1 cellular context compared by ENCODE assay signal in the genomic region with DNA sequence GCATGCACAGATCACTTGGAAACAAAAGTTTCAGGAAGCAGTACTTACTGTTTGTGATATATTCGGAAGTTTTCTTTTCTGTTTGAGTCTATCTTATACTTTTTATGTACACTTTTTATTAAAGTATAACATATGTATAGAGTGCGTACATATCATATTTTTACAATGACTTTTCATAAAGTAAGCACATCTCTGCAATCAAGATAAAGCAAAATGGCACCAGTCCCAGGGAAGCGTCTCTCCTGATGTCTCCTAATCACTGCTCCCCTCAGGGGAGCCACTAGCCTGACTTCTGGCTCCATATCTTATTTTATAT.
TF ChIP-seq lines count a peak whose summit lies in the region.

No MANE protein-coding gene starts in this region.

TF ChIP-seq in HepG2, 621 proteins besides CTCF, POLR2A, EP300 and RAD21 (continues in another document):
- TF ChIP-seq SMC3 (IDR thresholded peaks at IDR 0.05; ENCODE audit: low read length) (peak; percentile 59), ZMAT5 (CRISPR knock-in tag; IDR thresholded peaks at IDR 0.05; ENCODE audit: borderline replicate concordance, low read depth) (no peak), HNF4G (IDR thresholded peaks at IDR 0.05; ENCODE audit: borderline replicate concordance, low read depth, low read length) (no peak), HNF4G (CRISPR knock-in tag; IDR thresholded peaks at IDR 0.05; ENCODE audit: borderline replicate concordance, low read depth) (no peak), ZNF781 (CRISPR knock-in tag; IDR thresholded peaks at IDR 0.05; ENCODE audit: borderline replicate concordance, not compliant biosample characterization) (no peak), NAIF1 (CRISPR knock-in tag; IDR thresholded peaks at IDR 0.05; ENCODE audit: borderline replicate concordance) (peak; percentile 4; the same call in 1 of the 2 replicates), RBAK (CRISPR knock-in tag; IDR thresholded peaks at IDR 0.05) (0 out of 2 replicates have a peak, but pooled peaks have one; percentile 7), ZNF101 (CRISPR knock-in tag; IDR thresholded peaks at IDR 0.05; ENCODE audit: borderline replicate concordance, low read depth) (0 out of 2 replicates have a peak, but pooled peaks have one; percentile 41), ZNF678 (CRISPR knock-in tag; IDR thresholded peaks at IDR 0.05) (no peak), ZSCAN29 (CRISPR knock-in tag; conservative IDR thresholded peaks at IDR 0.05) (peak; percentile 89), TIGD3 (CRISPR knock-in tag; IDR thresholded peaks at IDR 0.05; ENCODE audit: borderline replicate concordance) (0 out of 2 replicates have a peak, but pooled peaks have one; percentile 28), ARNT2 (CRISPR knock-in tag; IDR thresholded peaks at IDR 0.05; ENCODE audit: low read depth) (no peak), ZNF615 (CRISPR knock-in tag; IDR thresholded peaks at IDR 0.05; ENCODE audit: borderline replicate concordance) (peak; percentile 3; the same call in 1 of the 2 replicates), GABPA (IDR thresholded peaks at IDR 0.05; ENCODE audit: low read depth, low read length) (no peak), GABPA (CRISPR knock-in tag; IDR thresholded peaks at IDR 0.05; ENCODE audit: low read depth) (no peak), EHMT2 (IDR thresholded peaks at IDR 0.05; ENCODE audit: borderline replicate concordance, low read depth, low read length) (peak; percentile 13; the same call in 1 of the 2 replicates), CBX2 (IDR thresholded peaks at IDR 0.05; ENCODE audit: low read depth, low read length) (no peak), CBX2 (CRISPR knock-in tag; IDR thresholded peaks at IDR 0.05; ENCODE audit: low read depth) (no peak), ZNF337 (CRISPR knock-in tag; IDR thresholded peaks at IDR 0.05; ENCODE audit: borderline replicate concordance, low read depth) (0 out of 2 replicates have a peak, but pooled peaks have one; percentile 66), KDM3A (CRISPR knock-in tag; IDR thresholded peaks at IDR 0.05; ENCODE audit: low read depth) (0 out of 2 replicates have a peak, but pooled peaks have one; percentile 2), AFF4 (CRISPR knock-in tag; IDR thresholded peaks at IDR 0.05) (0 out of 2 replicates have a peak, but pooled peaks have one; percentile 10), MAFF (IDR thresholded peaks at IDR 0.05; ENCODE audit: low read depth, low read length) (0 out of 2 replicates have a peak, but pooled peaks have one; percentile 0), TBX2 (CRISPR knock-in tag; IDR thresholded peaks at IDR 0.05; ENCODE audit: borderline replicate concordance) (no peak), ZNF510 (CRISPR knock-in tag; IDR thresholded peaks at IDR 0.05; ENCODE audit: low read depth) (0 out of 2 replicates have a peak, but pooled peaks have one; percentile 13), KDM5A (IDR thresholded peaks at IDR 0.05; ENCODE audit: borderline replicate concordance, low read length) (0 out of 2 replicates have a peak, but pooled peaks have one; percentile 31), RARG (CRISPR knock-in tag; IDR thresholded peaks at IDR 0.05; ENCODE audit: low read depth) (peak; percentile 44; the same call in 1 of the 2 replicates), ZNF556 (CRISPR knock-in tag; IDR thresholded peaks at IDR 0.05; ENCODE audit: borderline replicate concordance) (no peak), ZNF276 (CRISPR knock-in tag; IDR thresholded peaks at IDR 0.05; ENCODE audit: low read depth) (no peak), ZBTB21 (CRISPR knock-in tag; IDR thresholded peaks at IDR 0.05) (no peak), ATRX (CRISPR knock-in tag; IDR thresholded peaks at IDR 0.05; ENCODE audit: borderline replicate concordance) (no peak), MEIS2 (CRISPR knock-in tag; IDR thresholded peaks at IDR 0.05) (no peak)
- TF ChIP-seq, protein P1, sequence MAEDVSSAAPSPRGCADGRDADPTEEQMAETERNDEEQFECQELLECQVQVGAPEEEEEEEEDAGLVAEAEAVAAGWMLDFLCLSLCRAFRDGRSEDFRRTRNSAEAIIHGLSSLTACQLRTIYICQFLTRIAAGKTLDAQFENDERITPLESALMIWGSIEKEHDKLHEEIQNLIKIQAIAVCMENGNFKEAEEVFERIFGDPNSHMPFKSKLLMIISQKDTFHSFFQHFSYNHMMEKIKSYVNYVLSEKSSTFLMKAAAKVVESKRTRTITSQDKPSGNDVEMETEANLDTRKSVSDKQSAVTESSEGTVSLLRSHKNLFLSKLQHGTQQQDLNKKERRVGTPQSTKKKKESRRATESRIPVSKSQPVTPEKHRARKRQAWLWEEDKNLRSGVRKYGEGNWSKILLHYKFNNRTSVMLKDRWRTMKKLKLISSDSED (CRISPR knock-in tag; IDR thresholded peaks at IDR 0.05) = no peak
- TF ChIP-seq, protein P2, sequence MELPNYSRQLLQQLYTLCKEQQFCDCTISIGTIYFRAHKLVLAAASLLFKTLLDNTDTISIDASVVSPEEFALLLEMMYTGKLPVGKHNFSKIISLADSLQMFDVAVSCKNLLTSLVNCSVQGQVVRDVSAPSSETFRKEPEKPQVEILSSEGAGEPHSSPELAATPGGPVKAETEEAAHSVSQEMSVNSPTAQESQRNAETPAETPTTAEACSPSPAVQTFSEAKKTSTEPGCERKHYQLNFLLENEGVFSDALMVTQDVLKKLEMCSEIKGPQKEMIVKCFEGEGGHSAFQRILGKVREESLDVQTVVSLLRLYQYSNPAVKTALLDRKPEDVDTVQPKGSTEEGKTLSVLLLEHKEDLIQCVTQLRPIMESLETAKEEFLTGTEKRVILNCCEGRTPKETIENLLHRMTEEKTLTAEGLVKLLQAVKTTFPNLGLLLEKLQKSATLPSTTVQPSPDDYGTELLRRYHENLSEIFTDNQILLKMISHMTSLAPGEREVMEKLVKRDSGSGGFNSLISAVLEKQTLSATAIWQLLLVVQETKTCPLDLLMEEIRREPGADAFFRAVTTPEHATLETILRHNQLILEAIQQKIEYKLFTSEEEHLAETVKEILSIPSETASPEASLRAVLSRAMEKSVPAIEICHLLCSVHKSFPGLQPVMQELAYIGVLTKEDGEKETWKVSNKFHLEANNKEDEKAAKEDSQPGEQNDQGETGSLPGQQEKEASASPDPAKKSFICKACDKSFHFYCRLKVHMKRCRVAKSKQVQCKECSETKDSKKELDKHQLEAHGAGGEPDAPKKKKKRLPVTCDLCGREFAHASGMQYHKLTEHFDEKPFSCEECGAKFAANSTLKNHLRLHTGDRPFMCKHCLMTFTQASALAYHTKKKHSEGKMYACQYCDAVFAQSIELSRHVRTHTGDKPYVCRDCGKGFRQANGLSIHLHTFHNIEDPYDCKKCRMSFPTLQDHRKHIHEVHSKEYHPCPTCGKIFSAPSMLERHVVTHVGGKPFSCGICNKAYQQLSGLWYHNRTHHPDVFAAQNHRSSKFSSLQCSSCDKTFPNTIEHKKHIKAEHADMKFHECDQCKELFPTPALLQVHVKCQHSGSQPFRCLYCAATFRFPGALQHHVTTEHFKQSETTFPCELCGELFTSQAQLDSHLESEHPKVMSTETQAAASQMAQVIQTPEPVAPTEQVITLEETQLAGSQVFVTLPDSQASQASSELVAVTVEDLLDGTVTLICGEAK (IDR thresholded peaks at IDR 0.05) = no peak
- TF ChIP-seq, protein P2 (CRISPR knock-in tag; IDR thresholded peaks at IDR 0.05) = no peak
- TF ChIP-seq, protein P3, sequence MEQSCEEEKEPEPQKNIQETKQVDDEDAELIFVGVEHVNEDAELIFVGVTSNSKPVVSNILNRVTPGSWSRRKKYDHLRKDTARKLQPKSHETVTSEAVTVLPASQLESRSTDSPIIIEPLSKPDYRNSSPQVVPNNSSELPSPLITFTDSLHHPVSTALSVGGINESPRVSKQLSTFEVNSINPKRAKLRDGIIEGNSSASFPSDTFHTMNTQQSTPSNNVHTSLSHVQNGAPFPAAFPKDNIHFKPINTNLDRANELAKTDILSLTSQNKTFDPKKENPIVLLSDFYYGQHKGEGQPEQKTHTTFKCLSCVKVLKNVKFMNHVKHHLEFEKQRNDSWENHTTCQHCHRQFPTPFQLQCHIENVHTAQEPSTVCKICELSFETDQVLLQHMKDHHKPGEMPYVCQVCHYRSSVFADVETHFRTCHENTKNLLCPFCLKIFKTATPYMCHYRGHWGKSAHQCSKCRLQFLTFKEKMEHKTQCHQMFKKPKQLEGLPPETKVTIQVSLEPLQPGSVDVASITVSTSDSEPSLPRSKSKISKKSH (CRISPR knock-in tag; IDR thresholded peaks at IDR 0.05; ENCODE audit: borderline replicate concordance) = no peak
